Comparison of ENCODE assay signal across 1 cellular context in the genomic region with DNA sequence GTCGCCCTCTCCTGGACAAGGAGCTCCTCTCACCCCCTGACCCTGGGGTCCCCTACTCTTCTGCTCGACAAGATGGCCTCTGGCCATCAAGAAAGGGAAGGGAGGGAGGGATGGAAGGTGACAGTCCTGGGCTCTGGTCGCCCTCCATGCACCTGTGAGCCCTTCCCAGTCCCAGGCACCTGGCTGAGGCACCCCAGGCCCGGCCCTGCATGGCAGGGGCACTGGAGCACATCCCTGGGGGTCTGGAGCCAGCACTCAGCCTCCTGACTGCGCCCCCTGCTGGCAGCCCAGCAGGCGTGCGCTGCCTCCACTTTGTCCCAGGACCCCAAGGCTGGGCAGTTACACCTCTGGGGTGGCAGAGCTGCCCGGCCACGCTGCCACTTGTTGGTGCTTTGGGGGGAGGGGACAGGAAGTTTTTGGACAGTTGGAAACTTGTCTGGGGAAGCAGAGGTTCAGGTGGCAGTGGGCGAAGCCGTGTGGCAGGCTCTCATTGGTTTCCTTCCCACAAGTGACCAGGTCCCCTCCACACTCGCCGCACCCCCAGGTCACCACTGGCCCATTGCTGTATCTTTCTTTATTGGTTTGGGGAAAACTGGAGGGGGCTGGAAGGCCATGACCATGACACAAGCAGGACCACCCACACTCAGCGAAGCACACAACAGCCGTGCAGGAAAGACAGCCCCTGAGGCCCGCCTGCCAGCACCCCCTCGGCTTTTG.
TF ChIP-seq lines count a peak whose summit lies in the region.

No MANE protein-coding gene starts in this region.

TF ChIP-seq in HEK293, 187 proteins besides CTCF, POLR2A, EP300 and RAD21 (continued from another document and continues in another):
- TF ChIP-seq, protein P1, sequence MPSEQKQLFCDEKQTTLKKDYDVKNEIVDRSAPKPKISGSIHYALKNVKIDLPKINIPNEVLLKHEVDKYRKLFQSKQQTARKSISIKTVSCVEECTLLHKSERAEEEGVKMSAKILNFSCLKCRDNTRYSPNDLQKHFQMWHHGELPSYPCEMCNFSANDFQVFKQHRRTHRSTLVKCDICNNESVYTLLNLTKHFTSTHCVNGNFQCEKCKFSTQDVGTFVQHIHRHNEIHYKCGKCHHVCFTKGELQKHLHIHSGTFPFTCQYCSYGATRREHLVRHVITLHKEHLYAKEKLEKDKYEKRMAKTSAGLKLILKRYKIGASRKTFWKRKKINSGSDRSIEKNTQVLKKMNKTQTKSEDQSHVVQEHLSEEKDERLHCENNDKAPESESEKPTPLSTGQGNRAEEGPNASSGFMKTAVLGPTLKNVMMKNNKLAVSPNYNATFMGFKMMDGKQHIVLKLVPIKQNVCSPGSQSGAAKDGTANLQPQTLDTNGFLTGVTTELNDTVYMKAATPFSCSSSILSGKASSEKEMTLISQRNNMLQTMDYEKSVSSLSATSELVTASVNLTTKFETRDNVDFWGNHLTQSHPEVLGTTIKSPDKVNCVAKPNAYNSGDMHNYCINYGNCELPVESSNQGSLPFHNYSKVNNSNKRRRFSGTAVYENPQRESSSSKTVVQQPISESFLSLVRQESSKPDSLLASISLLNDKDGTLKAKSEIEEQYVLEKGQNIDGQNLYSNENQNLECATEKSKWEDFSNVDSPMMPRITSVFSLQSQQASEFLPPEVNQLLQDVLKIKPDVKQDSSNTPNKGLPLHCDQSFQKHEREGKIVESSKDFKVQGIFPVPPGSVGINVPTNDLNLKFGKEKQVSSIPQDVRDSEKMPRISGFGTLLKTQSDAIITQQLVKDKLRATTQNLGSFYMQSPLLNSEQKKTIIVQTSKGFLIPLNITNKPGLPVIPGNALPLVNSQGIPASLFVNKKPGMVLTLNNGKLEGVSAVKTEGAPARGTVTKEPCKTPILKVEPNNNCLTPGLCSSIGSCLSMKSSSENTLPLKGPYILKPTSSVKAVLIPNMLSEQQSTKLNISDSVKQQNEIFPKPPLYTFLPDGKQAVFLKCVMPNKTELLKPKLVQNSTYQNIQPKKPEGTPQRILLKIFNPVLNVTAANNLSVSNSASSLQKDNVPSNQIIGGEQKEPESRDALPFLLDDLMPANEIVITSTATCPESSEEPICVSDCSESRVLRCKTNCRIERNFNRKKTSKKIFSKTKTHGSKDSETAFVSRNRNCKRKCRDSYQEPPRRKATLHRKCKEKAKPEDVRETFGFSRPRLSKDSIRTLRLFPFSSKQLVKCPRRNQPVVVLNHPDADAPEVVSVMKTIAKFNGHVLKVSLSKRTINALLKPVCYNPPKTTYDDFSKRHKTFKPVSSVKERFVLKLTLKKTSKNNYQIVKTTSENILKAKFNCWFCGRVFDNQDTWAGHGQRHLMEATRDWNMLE (tag by site-specific recombination; conservative IDR thresholded peaks at IDR 0.05; ENCODE audit: low read depth), result no peak
- TF ChIP-seq ZNF510 (tag by site-specific recombination; IDR thresholded peaks at IDR 0.05; ENCODE audit: insufficient replicate concordance) (no peak), KLF7 (tag by site-specific recombination; IDR thresholded peaks at IDR 0.05; ENCODE audit: borderline replicate concordance) (no peak), ZNF2 (tag by site-specific recombination; IDR thresholded peaks at IDR 0.05) (peak; percentile 73), ZNF404 (tag by site-specific recombination; IDR thresholded peaks at IDR 0.05) (no peak), ZIC2 (tag by site-specific recombination; IDR thresholded peaks at IDR 0.05) (peak; percentile 35; the same call in 1 of the 2 replicates), RBAK (tag by site-specific recombination; IDR thresholded peaks at IDR 0.05) (no peak), EGR2 (tag by site-specific recombination; IDR thresholded peaks at IDR 0.05; ENCODE audit: low read depth) (no peak), ZNF626 (tag by site-specific recombination; IDR thresholded peaks at IDR 0.05) (no peak), ZNF114 (tag by site-specific recombination; IDR thresholded peaks at IDR 0.05) (no peak), ZNF280C (tag by site-specific recombination; IDR thresholded peaks at IDR 0.05) (no peak), ZNF302 (tag by site-specific recombination; IDR thresholded peaks at IDR 0.05; ENCODE audit: low read depth) (no peak), ZNF654 (tag by site-specific recombination; IDR thresholded peaks at IDR 0.05; ENCODE audit: low read depth) (peak; percentile 25), GLIS2 (tag by site-specific recombination; IDR thresholded peaks at IDR 0.05) (peak; percentile 72), ZNF121 (tag by site-specific recombination; IDR thresholded peaks at IDR 0.05) (no peak), ZNF155 (tag by site-specific recombination; IDR thresholded peaks at IDR 0.05) (no peak), ZNF184 (tag by site-specific recombination; IDR thresholded peaks at IDR 0.05) (no peak), ZNF707 (tag by site-specific recombination; IDR thresholded peaks at IDR 0.05) (no peak), BCL6B (tag by site-specific recombination; IDR thresholded peaks at IDR 0.05) (no peak), ZNF341 (tag by site-specific recombination; IDR thresholded peaks at IDR 0.05; ENCODE audit: low read depth) (no peak), ZNF521 (tag by site-specific recombination; IDR thresholded peaks at IDR 0.05) (no peak), KLF10 (tag by site-specific recombination; IDR thresholded peaks at IDR 0.05) (no peak), ZNF704 (tag by site-specific recombination; IDR thresholded peaks at IDR 0.05) (no peak), REST (tag by site-specific recombination; IDR thresholded peaks at IDR 0.05) (no peak), SP2 (tag by site-specific recombination; IDR thresholded peaks at IDR 0.05) (no peak), ZNF776 (tag by site-specific recombination; IDR thresholded peaks at IDR 0.05; ENCODE audit: borderline replicate concordance) (no peak), ZNF596 (tag by site-specific recombination; IDR thresholded peaks at IDR 0.05) (no peak)
- TF ChIP-seq, protein P2, sequence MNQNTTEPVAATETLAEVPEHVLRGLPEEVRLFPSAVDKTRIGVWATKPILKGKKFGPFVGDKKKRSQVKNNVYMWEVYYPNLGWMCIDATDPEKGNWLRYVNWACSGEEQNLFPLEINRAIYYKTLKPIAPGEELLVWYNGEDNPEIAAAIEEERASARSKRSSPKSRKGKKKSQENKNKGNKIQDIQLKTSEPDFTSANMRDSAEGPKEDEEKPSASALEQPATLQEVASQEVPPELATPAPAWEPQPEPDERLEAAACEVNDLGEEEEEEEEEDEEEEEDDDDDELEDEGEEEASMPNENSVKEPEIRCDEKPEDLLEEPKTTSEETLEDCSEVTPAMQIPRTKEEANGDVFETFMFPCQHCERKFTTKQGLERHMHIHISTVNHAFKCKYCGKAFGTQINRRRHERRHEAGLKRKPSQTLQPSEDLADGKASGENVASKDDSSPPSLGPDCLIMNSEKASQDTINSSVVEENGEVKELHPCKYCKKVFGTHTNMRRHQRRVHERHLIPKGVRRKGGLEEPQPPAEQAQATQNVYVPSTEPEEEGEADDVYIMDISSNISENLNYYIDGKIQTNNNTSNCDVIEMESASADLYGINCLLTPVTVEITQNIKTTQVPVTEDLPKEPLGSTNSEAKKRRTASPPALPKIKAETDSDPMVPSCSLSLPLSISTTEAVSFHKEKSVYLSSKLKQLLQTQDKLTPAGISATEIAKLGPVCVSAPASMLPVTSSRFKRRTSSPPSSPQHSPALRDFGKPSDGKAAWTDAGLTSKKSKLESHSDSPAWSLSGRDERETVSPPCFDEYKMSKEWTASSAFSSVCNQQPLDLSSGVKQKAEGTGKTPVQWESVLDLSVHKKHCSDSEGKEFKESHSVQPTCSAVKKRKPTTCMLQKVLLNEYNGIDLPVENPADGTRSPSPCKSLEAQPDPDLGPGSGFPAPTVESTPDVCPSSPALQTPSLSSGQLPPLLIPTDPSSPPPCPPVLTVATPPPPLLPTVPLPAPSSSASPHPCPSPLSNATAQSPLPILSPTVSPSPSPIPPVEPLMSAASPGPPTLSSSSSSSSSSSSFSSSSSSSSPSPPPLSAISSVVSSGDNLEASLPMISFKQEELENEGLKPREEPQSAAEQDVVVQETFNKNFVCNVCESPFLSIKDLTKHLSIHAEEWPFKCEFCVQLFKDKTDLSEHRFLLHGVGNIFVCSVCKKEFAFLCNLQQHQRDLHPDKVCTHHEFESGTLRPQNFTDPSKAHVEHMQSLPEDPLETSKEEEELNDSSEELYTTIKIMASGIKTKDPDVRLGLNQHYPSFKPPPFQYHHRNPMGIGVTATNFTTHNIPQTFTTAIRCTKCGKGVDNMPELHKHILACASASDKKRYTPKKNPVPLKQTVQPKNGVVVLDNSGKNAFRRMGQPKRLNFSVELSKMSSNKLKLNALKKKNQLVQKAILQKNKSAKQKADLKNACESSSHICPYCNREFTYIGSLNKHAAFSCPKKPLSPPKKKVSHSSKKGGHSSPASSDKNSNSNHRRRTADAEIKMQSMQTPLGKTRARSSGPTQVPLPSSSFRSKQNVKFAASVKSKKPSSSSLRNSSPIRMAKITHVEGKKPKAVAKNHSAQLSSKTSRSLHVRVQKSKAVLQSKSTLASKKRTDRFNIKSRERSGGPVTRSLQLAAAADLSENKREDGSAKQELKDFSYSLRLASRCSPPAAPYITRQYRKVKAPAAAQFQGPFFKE (tag by site-specific recombination; IDR thresholded peaks at IDR 0.05; ENCODE audit: borderline replicate concordance), result no peak
- TF ChIP-seq, protein P3, sequence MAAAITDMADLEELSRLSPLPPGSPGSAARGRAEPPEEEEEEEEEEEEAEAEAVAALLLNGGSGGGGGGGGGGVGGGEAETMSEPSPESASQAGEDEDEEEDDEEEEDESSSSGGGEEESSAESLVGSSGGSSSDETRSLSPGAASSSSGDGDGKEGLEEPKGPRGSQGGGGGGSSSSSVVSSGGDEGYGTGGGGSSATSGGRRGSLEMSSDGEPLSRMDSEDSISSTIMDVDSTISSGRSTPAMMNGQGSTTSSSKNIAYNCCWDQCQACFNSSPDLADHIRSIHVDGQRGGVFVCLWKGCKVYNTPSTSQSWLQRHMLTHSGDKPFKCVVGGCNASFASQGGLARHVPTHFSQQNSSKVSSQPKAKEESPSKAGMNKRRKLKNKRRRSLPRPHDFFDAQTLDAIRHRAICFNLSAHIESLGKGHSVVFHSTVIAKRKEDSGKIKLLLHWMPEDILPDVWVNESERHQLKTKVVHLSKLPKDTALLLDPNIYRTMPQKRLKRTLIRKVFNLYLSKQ (tag by site-specific recombination; IDR thresholded peaks at IDR 0.05; ENCODE audit: borderline replicate concordance), result no peak
